Comparison of ENCODE assay signal across 1 cellular context in the genomic region with DNA sequence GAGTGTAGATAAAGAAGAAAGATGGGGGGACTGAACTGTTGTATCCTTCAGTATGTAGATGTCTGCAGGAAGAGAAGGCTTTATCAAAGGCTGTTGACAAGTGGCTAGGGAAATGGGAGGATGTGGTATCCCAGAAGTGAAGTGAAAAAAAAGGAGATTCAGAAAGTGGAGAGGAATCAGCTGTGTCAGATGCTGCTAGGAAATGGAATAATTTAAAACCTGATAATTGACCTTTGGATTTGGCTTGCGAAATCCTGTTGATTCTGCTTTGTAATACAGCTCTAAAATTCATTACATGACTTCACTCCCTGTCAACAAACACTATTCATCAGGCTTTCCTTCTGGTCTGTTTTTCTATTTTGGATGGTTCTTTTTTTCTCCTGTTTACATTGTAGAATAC.
A peak's percentile ranks its signal among the peaks of the same experiment; 100 is the strongest.
TF ChIP-seq lines count a peak whose summit lies in the region.

No MANE protein-coding gene starts in this region.

TF ChIP-seq in HepG2, 621 proteins besides CTCF, POLR2A, EP300 and RAD21 (continued from another document and continues in another):
- TF ChIP-seq FLYWCH1 (CRISPR knock-in tag; IDR thresholded peaks at IDR 0.05) = no peak
- no peak for TF ChIP-seq ZKSCAN1 (IDR thresholded peaks at IDR 0.05; ENCODE audit: low read length)
- no peak for TF ChIP-seq ZNF10 (CRISPR knock-in tag; IDR thresholded peaks at IDR 0.05; ENCODE audit: borderline replicate concordance, low read depth)
- no peak for TF ChIP-seq GABPA (IDR thresholded peaks at IDR 0.05; ENCODE audit: low read depth, low read length)
- TF ChIP-seq GABPA (CRISPR knock-in tag; IDR thresholded peaks at IDR 0.05; ENCODE audit: low read depth) = no peak
- peak; percentile 74 for TF ChIP-seq SAP130 (CRISPR knock-in tag; IDR thresholded peaks at IDR 0.05; ENCODE audit: low read depth)
- TF ChIP-seq, protein P1, sequence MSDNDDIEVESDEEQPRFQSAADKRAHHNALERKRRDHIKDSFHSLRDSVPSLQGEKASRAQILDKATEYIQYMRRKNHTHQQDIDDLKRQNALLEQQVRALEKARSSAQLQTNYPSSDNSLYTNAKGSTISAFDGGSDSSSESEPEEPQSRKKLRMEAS (IDR thresholded peaks at IDR 0.05) = no peak
- TF ChIP-seq, protein P2, sequence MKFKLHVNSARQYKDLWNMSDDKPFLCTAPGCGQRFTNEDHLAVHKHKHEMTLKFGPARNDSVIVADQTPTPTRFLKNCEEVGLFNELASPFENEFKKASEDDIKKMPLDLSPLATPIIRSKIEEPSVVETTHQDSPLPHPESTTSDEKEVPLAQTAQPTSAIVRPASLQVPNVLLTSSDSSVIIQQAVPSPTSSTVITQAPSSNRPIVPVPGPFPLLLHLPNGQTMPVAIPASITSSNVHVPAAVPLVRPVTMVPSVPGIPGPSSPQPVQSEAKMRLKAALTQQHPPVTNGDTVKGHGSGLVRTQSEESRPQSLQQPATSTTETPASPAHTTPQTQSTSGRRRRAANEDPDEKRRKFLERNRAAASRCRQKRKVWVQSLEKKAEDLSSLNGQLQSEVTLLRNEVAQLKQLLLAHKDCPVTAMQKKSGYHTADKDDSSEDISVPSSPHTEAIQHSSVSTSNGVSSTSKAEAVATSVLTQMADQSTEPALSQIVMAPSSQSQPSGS (CRISPR knock-in tag; IDR thresholded peaks at IDR 0.05) = no peak
- no peak for TF ChIP-seq CENPX (CRISPR knock-in tag; IDR thresholded peaks at IDR 0.05)
- no peak for TF ChIP-seq GFI1 (CRISPR knock-in tag; IDR thresholded peaks at IDR 0.05; ENCODE audit: borderline replicate concordance)
- TF ChIP-seq, protein P3, sequence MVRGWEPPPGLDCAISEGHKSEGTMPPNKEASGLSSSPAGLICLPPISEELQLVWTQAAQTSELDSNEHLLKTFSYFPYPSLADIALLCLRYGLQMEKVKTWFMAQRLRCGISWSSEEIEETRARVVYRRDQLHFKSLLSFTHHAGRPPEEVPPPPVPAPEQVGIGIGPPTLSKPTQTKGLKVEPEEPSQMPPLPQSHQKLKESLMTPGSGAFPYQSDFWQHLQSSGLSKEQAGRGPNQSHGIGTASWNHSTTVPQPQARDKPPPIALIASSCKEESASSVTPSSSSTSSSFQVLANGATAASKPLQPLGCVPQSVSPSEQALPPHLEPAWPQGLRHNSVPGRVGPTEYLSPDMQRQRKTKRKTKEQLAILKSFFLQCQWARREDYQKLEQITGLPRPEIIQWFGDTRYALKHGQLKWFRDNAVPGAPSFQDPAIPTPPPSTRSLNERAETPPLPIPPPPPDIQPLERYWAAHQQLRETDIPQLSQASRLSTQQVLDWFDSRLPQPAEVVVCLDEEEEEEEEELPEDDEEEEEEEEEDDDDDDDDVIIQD (CRISPR knock-in tag; IDR thresholded peaks at IDR 0.05; ENCODE audit: low read depth) = peak; percentile 75; the same call in 1 of the 2 replicates
- TF ChIP-seq, protein P4, sequence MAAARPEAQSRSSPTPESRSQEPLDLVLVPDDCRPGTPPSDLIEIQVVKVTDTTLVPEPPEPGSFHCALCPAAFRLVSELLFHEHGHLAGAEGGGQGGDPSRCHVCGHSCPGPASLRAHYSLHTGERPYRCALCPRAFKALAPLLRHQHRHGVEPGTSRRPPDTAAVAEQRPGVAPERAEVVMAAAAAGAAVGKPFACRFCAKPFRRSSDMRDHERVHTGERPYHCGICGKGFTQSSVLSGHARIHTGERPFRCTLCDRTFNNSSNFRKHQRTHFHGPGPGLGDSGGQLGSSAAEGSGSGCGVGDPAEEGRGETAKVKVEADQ (CRISPR knock-in tag; IDR thresholded peaks at IDR 0.05; ENCODE audit: borderline replicate concordance) = 0 out of 2 replicates have a peak, but pooled peaks have one; percentile 22
- TF ChIP-seq DPF2 (CRISPR knock-in tag; IDR thresholded peaks at IDR 0.05; ENCODE audit: borderline replicate concordance, low read depth) = no peak
- no peak for TF ChIP-seq NR2F2 (IDR thresholded peaks at IDR 0.05; ENCODE audit: borderline replicate concordance, low read depth)
- TF ChIP-seq ZNF34 (CRISPR knock-in tag; IDR thresholded peaks at IDR 0.05; ENCODE audit: borderline replicate concordance) = no peak
- no peak for TF ChIP-seq ZNF549 (CRISPR knock-in tag; IDR thresholded peaks at IDR 0.05)
- TF ChIP-seq ZNF501 (CRISPR knock-in tag; IDR thresholded peaks at IDR 0.05) = no peak
- TF ChIP-seq KLF13 (CRISPR knock-in tag; IDR thresholded peaks at IDR 0.05) = no peak
- TF ChIP-seq, protein P5, sequence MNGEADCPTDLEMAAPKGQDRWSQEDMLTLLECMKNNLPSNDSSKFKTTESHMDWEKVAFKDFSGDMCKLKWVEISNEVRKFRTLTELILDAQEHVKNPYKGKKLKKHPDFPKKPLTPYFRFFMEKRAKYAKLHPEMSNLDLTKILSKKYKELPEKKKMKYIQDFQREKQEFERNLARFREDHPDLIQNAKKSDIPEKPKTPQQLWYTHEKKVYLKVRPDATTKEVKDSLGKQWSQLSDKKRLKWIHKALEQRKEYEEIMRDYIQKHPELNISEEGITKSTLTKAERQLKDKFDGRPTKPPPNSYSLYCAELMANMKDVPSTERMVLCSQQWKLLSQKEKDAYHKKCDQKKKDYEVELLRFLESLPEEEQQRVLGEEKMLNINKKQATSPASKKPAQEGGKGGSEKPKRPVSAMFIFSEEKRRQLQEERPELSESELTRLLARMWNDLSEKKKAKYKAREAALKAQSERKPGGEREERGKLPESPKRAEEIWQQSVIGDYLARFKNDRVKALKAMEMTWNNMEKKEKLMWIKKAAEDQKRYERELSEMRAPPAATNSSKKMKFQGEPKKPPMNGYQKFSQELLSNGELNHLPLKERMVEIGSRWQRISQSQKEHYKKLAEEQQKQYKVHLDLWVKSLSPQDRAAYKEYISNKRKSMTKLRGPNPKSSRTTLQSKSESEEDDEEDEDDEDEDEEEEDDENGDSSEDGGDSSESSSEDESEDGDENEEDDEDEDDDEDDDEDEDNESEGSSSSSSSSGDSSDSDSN (CRISPR knock-in tag; IDR thresholded peaks at IDR 0.05) = no peak
- TF ChIP-seq CREB1 (IDR thresholded peaks at IDR 0.05) = no peak
- TF ChIP-seq CREB1 (CRISPR knock-in tag; IDR thresholded peaks at IDR 0.05) = no peak
- TF ChIP-seq, protein P6, sequence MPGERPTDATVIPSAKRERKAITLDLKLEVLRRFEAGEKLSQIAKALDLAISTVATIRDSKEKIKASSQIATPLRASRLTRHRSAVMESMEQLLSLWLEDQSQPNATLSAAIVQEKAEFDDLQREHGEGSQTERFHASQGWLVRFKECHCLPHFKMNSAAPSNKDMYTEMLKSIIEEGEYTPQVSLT (CRISPR knock-in tag; IDR thresholded peaks at IDR 0.05; ENCODE audit: borderline replicate concordance, low read depth) = no peak
- no peak for TF ChIP-seq ZNF317 (CRISPR knock-in tag; IDR thresholded peaks at IDR 0.05)
- TF ChIP-seq, protein P7, sequence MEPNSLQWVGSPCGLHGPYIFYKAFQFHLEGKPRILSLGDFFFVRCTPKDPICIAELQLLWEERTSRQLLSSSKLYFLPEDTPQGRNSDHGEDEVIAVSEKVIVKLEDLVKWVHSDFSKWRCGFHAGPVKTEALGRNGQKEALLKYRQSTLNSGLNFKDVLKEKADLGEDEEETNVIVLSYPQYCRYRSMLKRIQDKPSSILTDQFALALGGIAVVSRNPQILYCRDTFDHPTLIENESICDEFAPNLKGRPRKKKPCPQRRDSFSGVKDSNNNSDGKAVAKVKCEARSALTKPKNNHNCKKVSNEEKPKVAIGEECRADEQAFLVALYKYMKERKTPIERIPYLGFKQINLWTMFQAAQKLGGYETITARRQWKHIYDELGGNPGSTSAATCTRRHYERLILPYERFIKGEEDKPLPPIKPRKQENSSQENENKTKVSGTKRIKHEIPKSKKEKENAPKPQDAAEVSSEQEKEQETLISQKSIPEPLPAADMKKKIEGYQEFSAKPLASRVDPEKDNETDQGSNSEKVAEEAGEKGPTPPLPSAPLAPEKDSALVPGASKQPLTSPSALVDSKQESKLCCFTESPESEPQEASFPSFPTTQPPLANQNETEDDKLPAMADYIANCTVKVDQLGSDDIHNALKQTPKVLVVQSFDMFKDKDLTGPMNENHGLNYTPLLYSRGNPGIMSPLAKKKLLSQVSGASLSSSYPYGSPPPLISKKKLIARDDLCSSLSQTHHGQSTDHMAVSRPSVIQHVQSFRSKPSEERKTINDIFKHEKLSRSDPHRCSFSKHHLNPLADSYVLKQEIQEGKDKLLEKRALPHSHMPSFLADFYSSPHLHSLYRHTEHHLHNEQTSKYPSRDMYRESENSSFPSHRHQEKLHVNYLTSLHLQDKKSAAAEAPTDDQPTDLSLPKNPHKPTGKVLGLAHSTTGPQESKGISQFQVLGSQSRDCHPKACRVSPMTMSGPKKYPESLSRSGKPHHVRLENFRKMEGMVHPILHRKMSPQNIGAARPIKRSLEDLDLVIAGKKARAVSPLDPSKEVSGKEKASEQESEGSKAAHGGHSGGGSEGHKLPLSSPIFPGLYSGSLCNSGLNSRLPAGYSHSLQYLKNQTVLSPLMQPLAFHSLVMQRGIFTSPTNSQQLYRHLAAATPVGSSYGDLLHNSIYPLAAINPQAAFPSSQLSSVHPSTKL (CRISPR knock-in tag; IDR thresholded peaks at IDR 0.05) = peak; percentile 88
- peak; percentile 26; the same call in 1 of the 2 replicates for TF ChIP-seq BCL6 (CRISPR knock-in tag; IDR thresholded peaks at IDR 0.05)
- TF ChIP-seq, protein P8, sequence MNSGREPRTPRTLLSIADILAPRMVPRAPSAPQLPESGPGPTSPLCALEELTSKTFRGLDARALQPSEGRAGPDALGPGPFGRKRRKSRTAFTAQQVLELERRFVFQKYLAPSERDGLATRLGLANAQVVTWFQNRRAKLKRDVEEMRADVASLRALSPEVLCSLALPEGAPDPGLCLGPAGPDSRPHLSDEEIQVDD (CRISPR knock-in tag; IDR thresholded peaks at IDR 0.05; ENCODE audit: borderline replicate concordance) = no peak
- 0 out of 2 replicates have a peak, but pooled peaks have one; percentile 45 for TF ChIP-seq ZKSCAN8 (CRISPR knock-in tag; IDR thresholded peaks at IDR 0.05; ENCODE audit: borderline replicate concordance)
- TF ChIP-seq ZNF598 (CRISPR knock-in tag; IDR thresholded peaks at IDR 0.05; ENCODE audit: borderline replicate concordance) = no peak
- no peak for TF ChIP-seq JUNB (CRISPR knock-in tag; IDR thresholded peaks at IDR 0.05; ENCODE audit: borderline replicate concordance)
- TF ChIP-seq, protein P9, sequence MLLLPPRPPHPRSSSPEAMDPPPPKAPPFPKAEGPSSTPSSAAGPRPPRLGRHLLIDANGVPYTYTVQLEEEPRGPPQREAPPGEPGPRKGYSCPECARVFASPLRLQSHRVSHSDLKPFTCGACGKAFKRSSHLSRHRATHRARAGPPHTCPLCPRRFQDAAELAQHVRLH (CRISPR knock-in tag; IDR thresholded peaks at IDR 0.05; ENCODE audit: borderline replicate concordance, low read depth) = no peak
- no peak for TF ChIP-seq MED8 (CRISPR knock-in tag; IDR thresholded peaks at IDR 0.05; ENCODE audit: insufficient replicate concordance)
- TF ChIP-seq ZNF335 (CRISPR knock-in tag; IDR thresholded peaks at IDR 0.05) = 0 out of 2 replicates have a peak, but pooled peaks have one; percentile 27
- no peak for TF ChIP-seq ZNF143 (CRISPR knock-in tag; IDR thresholded peaks at IDR 0.05)
- TF ChIP-seq, protein P10, sequence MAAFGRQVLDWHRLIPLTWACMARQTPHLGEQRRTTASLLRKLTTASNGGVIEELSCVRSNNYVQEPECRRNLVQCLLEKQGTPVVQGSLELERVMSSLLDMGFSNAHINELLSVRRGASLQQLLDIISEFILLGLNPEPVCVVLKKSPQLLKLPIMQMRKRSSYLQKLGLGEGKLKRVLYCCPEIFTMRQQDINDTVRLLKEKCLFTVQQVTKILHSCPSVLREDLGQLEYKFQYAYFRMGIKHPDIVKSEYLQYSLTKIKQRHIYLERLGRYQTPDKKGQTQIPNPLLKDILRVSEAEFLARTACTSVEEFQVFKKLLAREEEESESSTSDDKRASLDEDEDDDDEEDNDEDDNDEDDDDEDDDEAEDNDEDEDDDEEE (CRISPR knock-in tag; IDR thresholded peaks at IDR 0.05) = no peak
- TF ChIP-seq, protein P11, sequence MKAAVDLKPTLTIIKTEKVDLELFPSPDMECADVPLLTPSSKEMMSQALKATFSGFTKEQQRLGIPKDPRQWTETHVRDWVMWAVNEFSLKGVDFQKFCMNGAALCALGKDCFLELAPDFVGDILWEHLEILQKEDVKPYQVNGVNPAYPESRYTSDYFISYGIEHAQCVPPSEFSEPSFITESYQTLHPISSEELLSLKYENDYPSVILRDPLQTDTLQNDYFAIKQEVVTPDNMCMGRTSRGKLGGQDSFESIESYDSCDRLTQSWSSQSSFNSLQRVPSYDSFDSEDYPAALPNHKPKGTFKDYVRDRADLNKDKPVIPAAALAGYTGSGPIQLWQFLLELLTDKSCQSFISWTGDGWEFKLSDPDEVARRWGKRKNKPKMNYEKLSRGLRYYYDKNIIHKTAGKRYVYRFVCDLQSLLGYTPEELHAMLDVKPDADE (CRISPR knock-in tag; IDR thresholded peaks at IDR 0.05) = no peak
- TF ChIP-seq, protein P12, sequence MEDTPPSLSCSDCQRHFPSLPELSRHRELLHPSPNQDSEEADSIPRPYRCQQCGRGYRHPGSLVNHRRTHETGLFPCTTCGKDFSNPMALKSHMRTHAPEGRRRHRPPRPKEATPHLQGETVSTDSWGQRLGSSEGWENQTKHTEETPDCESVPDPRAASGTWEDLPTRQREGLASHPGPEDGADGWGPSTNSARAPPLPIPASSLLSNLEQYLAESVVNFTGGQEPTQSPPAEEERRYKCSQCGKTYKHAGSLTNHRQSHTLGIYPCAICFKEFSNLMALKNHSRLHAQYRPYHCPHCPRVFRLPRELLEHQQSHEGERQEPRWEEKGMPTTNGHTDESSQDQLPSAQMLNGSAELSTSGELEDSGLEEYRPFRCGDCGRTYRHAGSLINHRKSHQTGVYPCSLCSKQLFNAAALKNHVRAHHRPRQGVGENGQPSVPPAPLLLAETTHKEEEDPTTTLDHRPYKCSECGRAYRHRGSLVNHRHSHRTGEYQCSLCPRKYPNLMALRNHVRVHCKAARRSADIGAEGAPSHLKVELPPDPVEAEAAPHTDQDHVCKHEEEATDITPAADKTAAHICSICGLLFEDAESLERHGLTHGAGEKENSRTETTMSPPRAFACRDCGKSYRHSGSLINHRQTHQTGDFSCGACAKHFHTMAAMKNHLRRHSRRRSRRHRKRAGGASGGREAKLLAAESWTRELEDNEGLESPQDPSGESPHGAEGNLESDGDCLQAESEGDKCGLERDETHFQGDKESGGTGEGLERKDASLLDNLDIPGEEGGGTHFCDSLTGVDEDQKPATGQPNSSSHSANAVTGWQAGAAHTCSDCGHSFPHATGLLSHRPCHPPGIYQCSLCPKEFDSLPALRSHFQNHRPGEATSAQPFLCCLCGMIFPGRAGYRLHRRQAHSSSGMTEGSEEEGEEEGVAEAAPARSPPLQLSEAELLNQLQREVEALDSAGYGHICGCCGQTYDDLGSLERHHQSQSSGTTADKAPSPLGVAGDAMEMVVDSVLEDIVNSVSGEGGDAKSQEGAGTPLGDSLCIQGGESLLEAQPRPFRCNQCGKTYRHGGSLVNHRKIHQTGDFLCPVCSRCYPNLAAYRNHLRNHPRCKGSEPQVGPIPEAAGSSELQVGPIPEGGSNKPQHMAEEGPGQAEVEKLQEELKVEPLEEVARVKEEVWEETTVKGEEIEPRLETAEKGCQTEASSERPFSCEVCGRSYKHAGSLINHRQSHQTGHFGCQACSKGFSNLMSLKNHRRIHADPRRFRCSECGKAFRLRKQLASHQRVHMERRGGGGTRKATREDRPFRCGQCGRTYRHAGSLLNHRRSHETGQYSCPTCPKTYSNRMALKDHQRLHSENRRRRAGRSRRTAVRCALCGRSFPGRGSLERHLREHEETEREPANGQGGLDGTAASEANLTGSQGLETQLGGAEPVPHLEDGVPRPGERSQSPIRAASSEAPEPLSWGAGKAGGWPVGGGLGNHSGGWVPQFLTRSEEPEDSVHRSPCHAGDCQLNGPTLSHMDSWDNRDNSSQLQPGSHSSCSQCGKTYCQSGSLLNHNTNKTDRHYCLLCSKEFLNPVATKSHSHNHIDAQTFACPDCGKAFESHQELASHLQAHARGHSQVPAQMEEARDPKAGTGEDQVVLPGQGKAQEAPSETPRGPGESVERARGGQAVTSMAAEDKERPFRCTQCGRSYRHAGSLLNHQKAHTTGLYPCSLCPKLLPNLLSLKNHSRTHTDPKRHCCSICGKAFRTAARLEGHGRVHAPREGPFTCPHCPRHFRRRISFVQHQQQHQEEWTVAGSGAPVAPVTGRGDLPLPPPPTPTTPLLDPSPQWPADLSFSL (CRISPR knock-in tag; IDR thresholded peaks at IDR 0.05) = no peak
- no peak for TF ChIP-seq ZNF788 (CRISPR knock-in tag; IDR thresholded peaks at IDR 0.05; ENCODE audit: borderline replicate concordance)
- TF ChIP-seq JUND (CRISPR knock-in tag; IDR thresholded peaks at IDR 0.05) = no peak
